In genomic region chr3:9915252-9916141, GRCh38 we compare ENCODE assay signal across 1 cellular context.
TF ChIP-seq lines count a peak whose summit lies in the region.

No MANE protein-coding gene starts in this region.

TF ChIP-seq in H1, 55 proteins besides CTCF, POLR2A, EP300 and RAD21:
- TF ChIP-seq EZH2 (IDR thresholded peaks at IDR 0.05; ENCODE audit: low read depth, low read length, severe bottlenecking) (peak; percentile 29), GABPA (IDR thresholded peaks at IDR 0.05; ENCODE audit: borderline replicate concordance, insufficient read depth, low read length) (0 out of 2 replicates have a peak, but pooled peaks have one; percentile 24), CEBPB (IDR thresholded peaks at IDR 0.05; ENCODE audit: low read depth, low read length) (no peak), SIN3A (conservative IDR thresholded peaks at IDR 0.05 in 1 of 2, IDR thresholded peaks at IDR 0.05 in 1 of 2; ENCODE audit: low read depth in 1 of 2, low read length in 2 of 2) (0 out of 4 replicates have a peak, but pooled peaks of 1 of the 2 experiments have one; percentile 40), POU5F1 (IDR thresholded peaks at IDR 0.05; ENCODE audit: low read depth, low read length) (no peak), CBX8 (IDR thresholded peaks at IDR 0.05; ENCODE audit: borderline replicate concordance, low read depth, low read length) (no peak), SIRT6 (IDR thresholded peaks at IDR 0.05; ENCODE audit: low read length) (no peak), SIX5 (IDR thresholded peaks at IDR 0.05; ENCODE audit: low read depth, low read length) (no peak), SP2 (IDR thresholded peaks at IDR 0.05; ENCODE audit: low read length) (no peak), TAF7 (optimal IDR thresholded peaks at IDR 0.05; ENCODE audit: borderline replicate concordance, low read depth, low read length) (peak; percentile 48), TCF12 (IDR thresholded peaks at IDR 0.05; ENCODE audit: low read depth, low read length) (no peak), CTBP2 (IDR thresholded peaks at IDR 0.05; ENCODE audit: borderline replicate concordance, insufficient read depth, insufficient read length, low read length) (peak; percentile 79), TEAD4 (IDR thresholded peaks at IDR 0.05; ENCODE audit: low read depth, low read length) (peak; percentile 66; the same call in 1 of the 2 replicates), FOSL1 (IDR thresholded peaks at IDR 0.05; ENCODE audit: insufficient read depth, low read depth, low read length) (no peak), SUZ12 (IDR thresholded peaks at IDR 0.05; ENCODE audit: low read length) (peak; percentile 41; the same call in 1 of the 2 replicates), KDM4A (IDR thresholded peaks at IDR 0.05; ENCODE audit: low read depth, low read length, severe bottlenecking) (peak; percentile 96), HDAC2 (IDR thresholded peaks at IDR 0.05; ENCODE audit: borderline replicate concordance in 1 of 2, low read depth in 2 of 2, low read length in 2 of 2) (peak; percentile 60 to 80; a peak in 1 of 4 replicates), RBBP5 (IDR thresholded peaks at IDR 0.05; ENCODE audit: borderline replicate concordance, low read depth, low read length) (peak; percentile 66; the same call in 1 of the 2 replicates), POLR2AphosphoS5 (IDR thresholded peaks at IDR 0.05; ENCODE audit: low read depth, low read length) (peak; percentile 37; the same call in 1 of the 2 replicates), ASH2L (IDR thresholded peaks at IDR 0.05; ENCODE audit: low read length) (peak; percentile 39), NANOG (IDR thresholded peaks at IDR 0.05; ENCODE audit: insufficient read depth, low read depth, low read length, poor library complexity, severe bottlenecking) (no peak), E2F6 (IDR thresholded peaks at IDR 0.05) (peak; percentile 99), SRF (IDR thresholded peaks at IDR 0.05; ENCODE audit: low read depth, low read length) (no peak), BACH1 (IDR thresholded peaks at IDR 0.05; ENCODE audit: low read length) (peak; percentile 51), MAX (IDR thresholded peaks at IDR 0.05) (peak; percentile 99), TAF1 (IDR thresholded peaks at IDR 0.05; ENCODE audit: low read depth, low read length) (peak; percentile 69), KDM1A (IDR thresholded peaks at IDR 0.05; ENCODE audit: borderline replicate concordance, low read length) (no peak)
- TF ChIP-seq, protein P1, sequence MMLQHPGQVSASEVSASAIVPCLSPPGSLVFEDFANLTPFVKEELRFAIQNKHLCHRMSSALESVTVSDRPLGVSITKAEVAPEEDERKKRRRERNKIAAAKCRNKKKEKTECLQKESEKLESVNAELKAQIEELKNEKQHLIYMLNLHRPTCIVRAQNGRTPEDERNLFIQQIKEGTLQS (IDR thresholded peaks at IDR 0.05; ENCODE audit: insufficient read depth, low read depth, low read length): no peak
